8 cellular contexts compared by ENCODE assay signal in the genomic region with DNA sequence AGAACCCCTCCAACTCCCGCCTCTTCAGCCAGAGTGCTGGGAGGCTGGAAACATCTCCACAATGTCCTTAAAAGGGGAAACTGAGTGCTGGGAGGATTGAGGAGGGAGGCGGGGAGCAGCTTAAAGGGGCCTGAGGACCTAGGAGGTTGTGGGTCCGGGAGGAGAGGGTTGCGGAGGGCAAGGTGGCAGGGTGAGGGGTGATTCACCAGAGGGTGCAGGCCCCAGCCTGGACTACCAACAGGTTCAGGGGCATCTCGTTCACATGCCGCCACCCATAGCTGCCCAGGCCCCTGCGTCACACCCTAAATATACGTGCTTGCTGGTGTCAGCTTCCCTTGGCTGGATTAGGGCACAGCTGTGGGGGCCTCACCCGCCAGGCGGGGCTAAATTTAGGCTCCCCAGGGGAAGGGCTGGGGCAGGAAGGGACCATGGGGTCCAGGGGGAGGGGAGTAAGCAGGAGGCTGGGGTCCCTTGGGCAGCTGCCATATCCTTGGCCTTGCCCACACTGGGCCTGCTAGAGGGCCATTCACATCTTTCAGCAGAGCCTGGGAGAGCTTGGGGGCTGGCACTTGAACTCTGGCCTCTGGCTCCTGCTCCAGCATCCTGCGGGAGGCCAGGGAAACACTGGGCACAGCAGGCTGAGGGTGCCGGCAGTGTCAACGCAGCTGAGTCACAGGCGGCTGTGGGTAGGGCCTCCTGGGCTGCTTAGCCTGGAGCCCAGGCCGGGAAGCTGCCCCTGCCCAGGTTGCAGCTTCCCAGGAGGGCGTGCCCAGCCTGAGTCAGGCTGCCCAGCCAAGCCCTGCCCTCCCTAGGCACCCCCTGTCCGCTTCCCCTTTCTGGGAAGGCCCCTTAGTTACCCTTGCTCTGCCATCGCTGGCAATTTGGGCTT. TPM values are rescaled to one million over a fixed set of nuclear protein-coding genes. Genes with fewer than 3 reads are reported as not detected.
DNase-seq lines count a peak whose midpoint lies in the region; ATAC-seq and TF ChIP-seq lines count a peak whose summit lies in the region.

No MANE protein-coding gene starts in this region.

- peak; percentile 46 for DNase-seq in stimulated activated CD4-positive, alpha-beta T cell treated with anti-CD3 and anti-CD28 coated beads, Interleukin-1b, Interleukin-23, amount 100 ng/mL, for 48 hours
- no peak for DNase-seq in stimulated activated CD4-positive, alpha-beta T cell treated with anti-CD3 and anti-CD28 coated beads, Interleukin-2, amount 100 ng/mL, for 48 hours
- peak; percentile 67 to 92 for DNase-seq in SJSA1 (ENCODE audit: low read depth in 1 of 2, low spot score in 2 of 2)
- DNase-seq in mesothelial cell of epicardium (ENCODE audit: low spot score in 2 of 2, unreplicated experiment in 2 of 2): no peak
- no peak for DNase-seq in NCI-H748 (lab: John Stamatoyannopoulos, UW; ENCODE audit: unreplicated experiment)

- H3K9me3 Mint-ChIP-seq in dendritic cell treated with granulocyte-macrophage colony-stimulating factor and Interleukin-4, amounts not matched to agents 40 ng/mL and 50 ng/mL, for 4 days: no peaks in the 10 kb centered on the region
- H3K9me3 Mint-ChIP-seq in mesothelial cell of epicardium: no peaks in the 10 kb centered on the region

- no peaks in the 10 kb centered on the region for H3K27me3 Mint-ChIP-seq in dendritic cell treated with granulocyte-macrophage colony-stimulating factor and Interleukin-4, amounts not matched to agents 40 ng/mL and 50 ng/mL, for 4 days
- peaks cover 9% of the 10 kb centered on the region for H3K27me3 Mint-ChIP-seq in mesothelial cell of epicardium (ENCODE audit: low read depth)

- H3K27ac ChIP-seq in SJSA1 (peak overlapping the region; percentile 5; the same call in 1 of the 2 replicates), urinary bladder (ENCODE audit: low read depth) (peak overlapping the region; percentile 87)

- no peaks in the 10 kb centered on the region for H3K27me3 ChIP-seq in SJSA1 (replicated peaks)

- peak overlapping the region; percentile 80 for H3K4me3 ChIP-seq in SJSA1
- H3K4me3 ChIP-seq in urinary bladder (ENCODE audit: low read depth, low read length): peak overlapping the region; percentile 84

- intact Hi-C loops in dendritic cell treated with granulocyte-macrophage colony-stimulating factor and Interleukin-4, amounts not matched to agents 40 ng/mL and 50 ng/mL, for 4 days (cut with micrococcal nuclease): loop anchor here (1.0 kb wide), 1 partner anchor 10 kb away; no protein-coding TSS in a partner anchor

- no peaks in the 10 kb centered on the region for H3K9me3 ChIP-seq in SJSA1 (replicated peaks)

- H3K4me1 ChIP-seq in SJSA1 (replicated peaks) (peaks cover 53% of the 10 kb centered on the region), urinary bladder (ENCODE audit: insufficient read depth) (no peaks in the 10 kb centered on the region)

- peaks cover 51% of the 10 kb centered on the region for H3K36me3 ChIP-seq in SJSA1
- no peaks in the 10 kb centered on the region for H3K36me3 ChIP-seq in urinary bladder (ENCODE audit: insufficient read depth)

- no peak for TF ChIP-seq CTCF in mesothelial cell of epicardium (IDR thresholded peaks at IDR 0.05; ENCODE audit: unreplicated experiment)

- H3K36me3 Mint-ChIP-seq in dendritic cell treated with granulocyte-macrophage colony-stimulating factor and Interleukin-4, amounts not matched to agents 40 ng/mL and 50 ng/mL, for 4 days (ENCODE audit: low read depth): peaks cover 87% of the 10 kb centered on the region
- H3K36me3 Mint-ChIP-seq in mesothelial cell of epicardium: peaks cover 7% of the 10 kb centered on the region

- ATAC-seq in GM18517 (IDR thresholded peaks at IDR 0.05; ENCODE audit: unreplicated experiment): no peak

- H3K27ac Mint-ChIP-seq in dendritic cell treated with granulocyte-macrophage colony-stimulating factor and Interleukin-4, amounts not matched to agents 40 ng/mL and 50 ng/mL, for 4 days: peak overlapping the region; percentile 90
- H3K27ac Mint-ChIP-seq in mesothelial cell of epicardium: peak overlapping the region; percentile 25

- peaks cover 69% of the 10 kb centered on the region for H3K4me1 Mint-ChIP-seq in dendritic cell treated with granulocyte-macrophage colony-stimulating factor and Interleukin-4, amounts not matched to agents 40 ng/mL and 50 ng/mL, for 4 days (ENCODE audit: low read depth)
- peaks cover 33% of the 10 kb centered on the region for H3K4me1 Mint-ChIP-seq in mesothelial cell of epicardium

- WGBS in urinary bladder: 18% methylated on average over 18 of the region's 18 CpGs

- peak overlapping the region; percentile 92 for H3K4me3 Mint-ChIP-seq in dendritic cell treated with granulocyte-macrophage colony-stimulating factor and Interleukin-4, amounts not matched to agents 40 ng/mL and 50 ng/mL, for 4 days
- H3K4me3 Mint-ChIP-seq in mesothelial cell of epicardium: peak overlapping the region; percentile 66

RNA-seq across cellular contexts. Expression of a gene that starts 1.3 kb away (rescaled TPM):
- total RNA-seq in SJSA1 (2014; rRNA removed; shearing (Covaris generic)): 103 and 107 TPM in 2 replicates
- total RNA-seq in mesothelial cell of epicardium (30.4 to 35.2 TPM (median 33.8 TPM) in 3 replicates), urinary bladder (45.9 TPM)
- polyA plus RNA-seq in urinary bladder: 178 TPM

RNA-seq across cellular contexts. Expression of a gene that starts 4.8 kb away (rescaled TPM):
- total RNA-seq in SJSA1 (2014; rRNA removed; shearing (Covaris generic)): 35.1 and 64.9 TPM in 2 replicates
- total RNA-seq in mesothelial cell of epicardium (56.7 to 61.5 TPM (median 57.6 TPM) in 3 replicates), urinary bladder (10.9 TPM)
- 82.7 TPM for polyA plus RNA-seq in urinary bladder

RNA-seq across cellular contexts. Expression of a gene that starts 6.8 kb away (rescaled TPM):
- 109 and 111 TPM in 2 replicates for total RNA-seq in SJSA1 (2014; rRNA removed; shearing (Covaris generic))
- total RNA-seq in mesothelial cell of epicardium: 23.1 to 27.8 TPM (median 27.4 TPM) in 3 replicates
- total RNA-seq in urinary bladder: 14.6 TPM
- polyA plus RNA-seq in urinary bladder: 94.9 TPM

RNA-seq across cellular contexts. Expression of a gene that starts 18.5 kb away (rescaled TPM):
- 0.13 TPM in 1 of 2 replicates, not detected in the other for total RNA-seq in SJSA1 (2014; rRNA removed; shearing (Covaris generic))
- total RNA-seq in mesothelial cell of epicardium: 0.95 to 2.4 TPM (median 1.7 TPM) in 3 replicates
- total RNA-seq in urinary bladder: 0.63 TPM
- polyA plus RNA-seq in urinary bladder: 1.2 TPM

RNA-seq across cellular contexts. Expression of a gene that starts 19.0 kb away (rescaled TPM):
- 22.9 and 52.0 TPM in 2 replicates for total RNA-seq in SJSA1 (2014; rRNA removed; shearing (Covaris generic))
- total RNA-seq in mesothelial cell of epicardium: 314 to 333 TPM (median 318 TPM) in 3 replicates
- 58.5 TPM for total RNA-seq in urinary bladder
- polyA plus RNA-seq in urinary bladder: 145 TPM

Comparison
In these comparisons a context has a peak if more than half of its experiments do, and no peak if none do; other contexts are left out.
1. DNase-seq: peak in stimulated activated CD4-positive, alpha-beta T cell treated with anti-CD3 and anti-CD28 coated beads, Interleukin-1b, Interleukin-23, amount 100 ng/mL, for 48 hours (single experiment) and SJSA1 (2 of 2); none in stimulated activated CD4-positive, alpha-beta T cell treated with anti-CD3 and anti-CD28 coated beads, Interleukin-2, amount 100 ng/mL, for 48 hours (0 of 2), mesothelial cell of epicardium (0 of 2) and NCI-H748 (single experiment).